19 cellular contexts compared by ENCODE assay signal in the genomic region with DNA sequence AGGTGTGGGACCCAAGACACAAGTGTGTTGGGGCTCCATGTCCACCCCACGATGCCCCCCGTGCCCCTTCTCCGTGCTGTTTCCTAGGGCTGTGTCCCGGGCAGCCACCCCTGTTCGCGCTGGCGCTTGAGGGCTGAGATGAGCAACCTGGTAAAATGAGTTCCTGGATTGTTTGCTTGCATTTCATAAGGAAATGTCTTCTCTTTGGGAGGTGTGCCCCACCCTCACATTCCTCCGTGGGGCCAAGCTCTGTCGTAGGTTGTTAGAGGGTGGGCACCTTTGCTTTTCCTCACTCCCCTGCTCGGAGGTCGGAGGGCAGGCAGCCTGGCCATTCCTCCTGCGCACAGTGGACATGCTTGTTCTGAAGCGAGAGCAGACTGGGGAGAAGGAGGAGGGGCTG.
DNase-seq lines count a peak whose midpoint lies in the region; TF ChIP-seq lines count a peak whose summit lies in the region.
"Had no signal": no experiment of that assay in that cellular context is flagged by ENCODE, and none has a peak within 500 bp of the region (broad histone marks: within the 10 kb centered on the region; RNA-seq: fewer than 3 reads in every experiment).

No MANE protein-coding gene starts in this region.

- H3K36me3 ChIP-seq in KOPT-K1 (ENCODE audit: insufficient read depth, low read length) (peaks cover 54% of the 10 kb centered on the region), endodermal cell (ENCODE audit: control insufficient read depth, insufficient read depth, low read length) (peaks cover 22% of the 10 kb centered on the region), sigmoid colon (peaks cover 0 to 24% (median 3%) of the 10 kb centered on the region in 4 donors), mammary epithelial cell (ENCODE audit: insufficient read depth, low read length) (peaks cover 2% of the 10 kb centered on the region)
- H3K36me3 ChIP-seq: pancreas had no signal

- H3K4me3 Mint-ChIP-seq in endodermal cell, result no peak overlapping the region
- H3K4me3 Mint-ChIP-seq: activated B cell treated with CpG ODN at 0.5 μM for 24 hours had no signal

- in situ Hi-C loops in mammary epithelial cell (cut with MboI; ENCODE audit: low sequenced_read_pairs in 2 of 2), result no loop called here

- no peak overlapping the region for H2AFZ ChIP-seq in mammary epithelial cell (ENCODE audit: low read depth, low read length)

- dilution Hi-C loops in mammary epithelial cell (cut with HindIII; ENCODE audit: low sequenced_read_pairs), result loop anchor here (5.0 kb wide), 1 partner anchor 83 kb away; no protein-coding TSS in a partner anchor

- intact Hi-C loops in sigmoid colon (cut with DNase I) (no loop called here), mammary epithelial cell (cut with micrococcal nuclease) (no loop called here)

- BruUV-seq in mammary epithelial cell (replicated peaks; lab: Mats Ljungman, UMichigan), result no TSS peak

- no peaks in the 10 kb centered on the region for H3K9me3 Mint-ChIP-seq in endodermal cell
- H3K9me3 Mint-ChIP-seq: activated B cell treated with CpG ODN at 0.5 μM for 24 hours had no signal

- H4K20me1 ChIP-seq in mammary epithelial cell (ENCODE audit: insufficient read depth, low read length), result no peaks in the 10 kb centered on the region

- H3K4me1 Mint-ChIP-seq in endodermal cell, result peaks cover 6% of the 10 kb centered on the region
- H3K4me1 Mint-ChIP-seq: activated B cell treated with CpG ODN at 0.5 μM for 24 hours had no signal

- H3K27me3 ChIP-seq in endodermal cell (ENCODE audit: control insufficient read depth, insufficient read depth, low read length, poor library complexity, severe bottlenecking) (no peaks in the 10 kb centered on the region), sigmoid colon (no peaks in the 10 kb centered on the region), mammary epithelial cell (ENCODE audit: insufficient read depth, low read length) (no peaks in the 10 kb centered on the region)
- H3K27me3 ChIP-seq: pancreas, vagina had no signal

- CTCF ChIA-PET in mammary epithelial cell (lab: Charles Lee; ENCODE audit: low non-redundant PET), result no interaction called here

- no peak for TF ChIP-seq POLR2A in sigmoid colon (IDR thresholded peaks at IDR 0.05)

- 87 to 88% methylated on average over 9 to 13 of the region's 13 CpGs for WGBS in endodermal cell (ENCODE audit: insufficient coverage in 1 of 2, insufficient read length in 1 of 2), 2 experiments
- 83 to 86% methylated on average over 13 of the region's 13 CpGs for WGBS in sigmoid colon, 2 donors
- WGBS in mammary epithelial cell (ENCODE audit: low coverage, missing lambda C conversion rate), result 86% methylated on average over 12 of the region's 13 CpGs

- no peaks in the 10 kb centered on the region for H3K27me3 Mint-ChIP-seq in endodermal cell (ENCODE audit: insufficient read depth)
- H3K27me3 Mint-ChIP-seq: activated B cell treated with CpG ODN at 0.5 μM for 24 hours had no signal

- H3K4me1 ChIP-seq in endodermal cell (ENCODE audit: control insufficient read depth, insufficient read depth, low read length), result no peaks in the 10 kb centered on the region
- H3K4me1 ChIP-seq in sigmoid colon, result no peaks in the 10 kb centered on the region
- H3K4me1 ChIP-seq in mammary epithelial cell (ENCODE audit: insufficient read depth, low read length), result peaks cover 4% of the 10 kb centered on the region
- H3K4me1 ChIP-seq: pancreas, vagina had no signal

- peaks cover 15% of the 10 kb centered on the region for H3K36me3 Mint-ChIP-seq in endodermal cell (ENCODE audit: low read depth)

- H3K27ac ChIP-seq in KOPT-K1 (ENCODE audit: low read depth, low read length, poor library complexity, severe bottlenecking) (peak overlapping the region; percentile 83), endodermal cell (ENCODE audit: low read depth, low read length) (no peak overlapping the region), sigmoid colon (no peak overlapping the region), mammary epithelial cell (ENCODE audit: insufficient read depth, low read depth, low read length) (no peak overlapping the region)
- H3K27ac ChIP-seq: HL-60, pancreas, vagina had no signal

- H3K27ac Mint-ChIP-seq in endodermal cell, result peak overlapping the region; percentile 26
- H3K27ac Mint-ChIP-seq: activated B cell treated with CpG ODN at 0.5 μM for 24 hours had no signal

- H3K9me3 ChIP-seq in KOPT-K1 (ENCODE audit: insufficient read depth, low read length, poor library complexity, severe bottlenecking) (no peaks in the 10 kb centered on the region), endodermal cell (ENCODE audit: control insufficient read depth, low read length) (no peaks in the 10 kb centered on the region), sigmoid colon (no peaks in the 10 kb centered on the region), mammary epithelial cell (replicated peaks; ENCODE audit: insufficient read depth, low read length) (no peaks in the 10 kb centered on the region)
- H3K9me3 ChIP-seq: pancreas, vagina had no signal

- H3K4me3 ChIP-seq in endodermal cell (ENCODE audit: low read length) (no peak overlapping the region), sigmoid colon (no peak overlapping the region), mammary epithelial cell (replicated peaks in 1 of 3; ENCODE audit: insufficient read depth in 1 of 3, low read depth in 2 of 3, low read length in 3 of 3) (no peak overlapping the region)
- H3K4me3 ChIP-seq: K562, pancreas, vagina had no signal

- TF ChIP-seq EP300 in sigmoid colon (IDR thresholded peaks at IDR 0.05), result no peak

- DNase-seq in activated effector memory CD4-positive, alpha-beta T cell treated with anti-CD3 and anti-CD28 coated beads, Interleukin-2, amount 50 U/mL, for 16 hours, result peak; percentile 33
- DNase-seq in activated effector memory CD4-positive, alpha-beta T cell treated with Interleukin-2 at 50 U/mL for 16 hours, result no peak
- DNase-seq in endodermal cell (no peak), sigmoid colon (peak; percentile 34), NCI-H1694 treated with DMSO at 0.1 percent for 48 hours (lab: John Stamatoyannopoulos, UW) (no peak), NCI-H526 (lab: John Stamatoyannopoulos, UW) (no peak), mammary epithelial cell (no peak)
- DNase-seq: activated B cell treated with CpG ODN at 0.5 μM for 24 hours; activated CD8-positive, alpha-beta memory T cell treated with anti-CD3 and anti-CD28 coated beads, Interleukin-2, amount 50 U/mL, for 4 hours; amniotic stem cell; NCI-H2107; NCI-H526 treated with DMSO at 0.1 percent for 48 hours; SHP77 treated with DMSO at 0.1 percent for 48 hours; stimulated activated CD4-positive, alpha-beta T cell treated with anti-CD3 and anti-CD28 coated beads, Interleukin-2, amount 100 ng/mL, for 24 hours had no signal

- H3K9ac ChIP-seq in endodermal cell (ENCODE audit: extremely low read depth, low read length, poor library complexity, severe bottlenecking) (no peak overlapping the region), mammary epithelial cell (ENCODE audit: insufficient read depth, low read length) (no peak overlapping the region)

- no peak overlapping the region for H3K4me2 ChIP-seq in mammary epithelial cell (ENCODE audit: insufficient read depth, low read depth, low read length)

- no peaks in the 10 kb centered on the region for H3K79me2 ChIP-seq in mammary epithelial cell (ENCODE audit: insufficient read depth, low read length)

- no peak for TF ChIP-seq CTCF in endodermal cell (conservative IDR thresholded peaks at IDR 0.05)
- TF ChIP-seq CTCF in sigmoid colon (IDR thresholded peaks at IDR 0.05), result no peak
- no peak for TF ChIP-seq CTCF in mammary epithelial cell (conservative IDR thresholded peaks at IDR 0.05 in 1 of 2, IDR thresholded peaks at IDR 0.05 in 1 of 2; ENCODE audit: extremely low read depth in 1 of 2, insufficient read depth in 1 of 2, low read depth in 1 of 2, low read length in 2 of 2)

Comparison
In these comparisons a context has a peak if more than half of its experiments do, and no peak if none do; other contexts are left out.
1. DNase-seq: peak in activated effector memory CD4-positive, alpha-beta T cell treated with anti-CD3 and anti-CD28 coated beads, Interleukin-2, amount 50 U/mL, for 16 hours (single experiment) and sigmoid colon (single experiment); none in activated effector memory CD4-positive, alpha-beta T cell treated with Interleukin-2 at 50 U/mL for 16 hours (single experiment), endodermal cell (single experiment), NCI-H1694 treated with DMSO at 0.1 percent for 48 hours (single experiment), NCI-H526 (0 of 2) and mammary epithelial cell (single experiment).